11 cellular contexts compared by ENCODE assay signal in genomic region chr1:64624446-64624766, GRCh38.
A peak's percentile ranks its signal among the peaks of the same experiment; 100 is the strongest.
DNase-seq lines count a peak whose midpoint lies in the region; ATAC-seq and TF ChIP-seq lines count a peak whose summit lies in the region.
"Had no signal": no experiment of that assay in that cellular context is flagged by ENCODE, and none has a peak within 500 bp of the region (broad histone marks: within the 10 kb centered on the region; RNA-seq: fewer than 3 reads in every experiment).

No MANE protein-coding gene starts in this region.

- ATAC-seq in activated T-helper 17 cell treated with anti-CD3 and anti-CD28 coated beads, Interleukin-2, amount 50 U/mL, for 72 hours (replicated peaks), result peak; percentile 51
- peak; percentile 56 to 72 for ATAC-seq in right cardiac atrium
- no peak for ATAC-seq in mucosa of descending colon
- no peak for ATAC-seq in GM18498 (IDR thresholded peaks at IDR 0.05; ENCODE audit: unreplicated experiment)

- H3K4me1 Mint-ChIP-seq in activated T-helper 17 cell treated with anti-CD3 and anti-CD28 coated beads, Interleukin-2, amount 50 U/mL, for 72 hours, result no peaks in the 10 kb centered on the region

- 33% methylated on average over 1 of the region's 1 CpG for WGBS in right cardiac atrium

- H3K9me3 Mint-ChIP-seq in activated T-helper 17 cell treated with anti-CD3 and anti-CD28 coated beads, Interleukin-2, amount 50 U/mL, for 72 hours, result no peaks in the 10 kb centered on the region

- H3K27me3 ChIP-seq in right cardiac atrium (ENCODE audit: control insufficient read depth, insufficient read depth), result no peaks in the 10 kb centered on the region
- H3K27me3 ChIP-seq: upper lobe of left lung had no signal

- no peaks in the 10 kb centered on the region for H3K36me3 Mint-ChIP-seq in activated T-helper 17 cell treated with anti-CD3 and anti-CD28 coated beads, Interleukin-2, amount 50 U/mL, for 72 hours (ENCODE audit: low read depth)

- POLR2A ChIA-PET in HEK293T (lab: Yijun Ruan, JAX), result no interaction called here

- DNase-seq in AG09309 (ENCODE audit: low read depth) (peak; percentile 17), HFF-Myc (ENCODE audit: extremely low read depth, low read depth) (peak; percentile 67), right cardiac atrium (peak in 1 of 3 donors; percentile 63), mucosa of descending colon (no peak), HEK293T (ENCODE audit: extremely low spot score) (no peak)
- no peak for DNase-seq in activated CD8-positive, alpha-beta memory T cell treated with anti-CD3 and anti-CD28 coated beads, Interleukin-2, amount 50 U/mL, for 4 hours
- DNase-seq: effector CD8-positive, alpha-beta T cell; upper lobe of left lung had no signal

- H3K4me3 ChIP-seq in AG09309 (ENCODE audit: control insufficient read depth, low read depth, low read length) (no peak overlapping the region), HFF-Myc (replicated peaks; ENCODE audit: low read depth, low read length) (no peak overlapping the region), right cardiac atrium (ENCODE audit: low read length) (no peak overlapping the region), mucosa of descending colon (no peak overlapping the region)
- H3K4me3 ChIP-seq: SK-N-MC, upper lobe of left lung had no signal

- intact Hi-C loops in right cardiac atrium (cut with DNase I), result no loop called here
- intact Hi-C loops in mucosa of descending colon (cut with DNase I, micrococcal nuclease), result no loop called here

- no peak overlapping the region for H3K27ac Mint-ChIP-seq in activated T-helper 17 cell treated with anti-CD3 and anti-CD28 coated beads, Interleukin-2, amount 50 U/mL, for 72 hours

- H3K4me1 ChIP-seq in right cardiac atrium (ENCODE audit: control insufficient read depth, insufficient read depth, low read length) (peaks cover 4% of the 10 kb centered on the region), mucosa of descending colon (ENCODE audit: low read depth) (no peaks in the 10 kb centered on the region)

- CTCF ChIA-PET in HEK293T (lab: Yijun Ruan, JAX), result interaction anchor here (0.5 to 0.8 kb wide), 2 partner anchors 52 to 533 kb away, joined by 3 read pairs; no protein-coding TSS in a partner anchor

- no peak overlapping the region for H3K4me3 Mint-ChIP-seq in activated T-helper 17 cell treated with anti-CD3 and anti-CD28 coated beads, Interleukin-2, amount 50 U/mL, for 72 hours

- H3K9me3 ChIP-seq in right cardiac atrium (ENCODE audit: control insufficient read depth, low read length) (no peaks in the 10 kb centered on the region), mucosa of descending colon (no peaks in the 10 kb centered on the region)
- H3K9me3 ChIP-seq: upper lobe of left lung had no signal

- no peak overlapping the region for H3K27ac ChIP-seq in right cardiac atrium (ENCODE audit: low read length)
- H3K27ac ChIP-seq: SK-N-MC, upper lobe of left lung had no signal

- TF ChIP-seq CTCF in AG09309 (IDR thresholded peaks at IDR 0.05; ENCODE audit: control insufficient read depth, insufficient read depth, low read depth, low read length, missing control alignments), result no peak
- no peak for TF ChIP-seq CTCF in HFF-Myc (IDR thresholded peaks at IDR 0.05; ENCODE audit: low read depth, low read length, missing control alignments)
- TF ChIP-seq CTCF in mucosa of descending colon (IDR thresholded peaks at IDR 0.05), result no peak

- peaks cover 4% of the 10 kb centered on the region for H3K27me3 Mint-ChIP-seq in activated T-helper 17 cell treated with anti-CD3 and anti-CD28 coated beads, Interleukin-2, amount 50 U/mL, for 72 hours

- no peaks in the 10 kb centered on the region for H3K36me3 ChIP-seq in mucosa of descending colon (ENCODE audit: low read depth)
- H3K36me3 ChIP-seq: upper lobe of left lung had no signal

TF ChIP-seq in HEK293T, 16 proteins besides CTCF, POLR2A, EP300 and RAD21:
- TF ChIP-seq SP1 (IDR thresholded peaks at IDR 0.05), result no peak
- no peak for TF ChIP-seq CTBP1 (IDR thresholded peaks at IDR 0.05; ENCODE audit: borderline replicate concordance)
- no peak for TF ChIP-seq L3MBTL2 (conservative IDR thresholded peaks at IDR 0.05)
- no peak for TF ChIP-seq FOXA1 (IDR thresholded peaks at IDR 0.05)
- no peak for TF ChIP-seq SUZ12 (IDR thresholded peaks at IDR 0.05)
- TF ChIP-seq HDGF (IDR thresholded peaks at IDR 0.05; ENCODE audit: borderline replicate concordance), result no peak

Comparison
In these comparisons a context has a peak if more than half of its experiments do, and no peak if none do; other contexts are left out.
1. DNase-seq: peak in AG09309 (single experiment) and HFF-Myc (single experiment); none in mucosa of descending colon (0 of 3), HEK293T (single experiment) and activated CD8-positive, alpha-beta memory T cell treated with anti-CD3 and anti-CD28 coated beads, Interleukin-2, amount 50 U/mL, for 4 hours (single experiment).
2. ATAC-seq: peak in activated T-helper 17 cell treated with anti-CD3 and anti-CD28 coated beads, Interleukin-2, amount 50 U/mL, for 72 hours (single experiment) and right cardiac atrium (2 of 2); none in mucosa of descending colon (single experiment) and GM18498 (single experiment).